Comparison of ENCODE assay signal across 8 cellular contexts in the genomic region with DNA sequence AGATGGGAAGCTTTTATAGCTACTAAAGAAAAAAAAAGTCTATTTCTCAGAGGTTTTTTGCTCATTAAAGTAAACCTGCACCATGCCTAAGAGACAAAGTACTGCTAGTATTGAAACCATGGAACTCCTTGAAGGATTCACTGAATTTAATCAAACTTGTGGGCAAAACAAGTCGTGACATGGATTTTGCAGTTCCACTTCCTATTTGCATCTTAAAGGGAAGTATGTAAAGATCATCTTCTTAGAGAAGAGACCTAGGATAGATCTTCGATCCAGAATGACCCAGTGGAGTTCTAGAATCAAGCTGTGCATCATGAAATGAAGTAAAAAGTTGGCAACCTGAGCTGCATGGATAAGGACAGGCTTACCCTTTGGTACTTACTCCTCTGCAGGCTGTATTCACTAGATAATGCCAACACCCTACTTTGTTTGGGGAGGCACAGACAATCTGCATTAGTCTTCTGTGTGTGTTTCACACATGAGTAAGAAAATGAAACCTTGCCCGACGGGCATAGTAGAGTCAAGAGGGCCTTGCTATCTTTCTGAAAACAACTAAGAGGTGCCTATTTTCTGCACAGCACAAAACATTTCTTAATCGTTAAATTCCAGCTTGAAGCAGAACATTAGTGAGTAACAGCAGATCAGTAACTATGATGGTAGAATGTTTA. TPM values are rescaled to one million over a fixed set of nuclear protein-coding genes. Genes with fewer than 3 reads are reported as not detected.
DNase-seq lines count a peak whose midpoint lies in the region; ATAC-seq and TF ChIP-seq lines count a peak whose summit lies in the region.

No MANE protein-coding gene starts in this region.

- ATAC-seq in GM19467 (IDR thresholded peaks at IDR 0.05; ENCODE audit: unreplicated experiment) (no peak), HG02623 (IDR thresholded peaks at IDR 0.05; ENCODE audit: unreplicated experiment) (no peak)

- H3K27ac ChIP-seq in fibroblast of lung (ENCODE audit: insufficient read depth, low read length) (no peak overlapping the region), stomach smooth muscle (ENCODE audit: low read length) (no peak overlapping the region)

- H3K4me1 ChIP-seq in fibroblast of lung (ENCODE audit: control insufficient read depth, extremely low read depth, insufficient read depth, low read length): peaks cover 15% of the 10 kb centered on the region
- peaks cover 3% of the 10 kb centered on the region for H3K4me1 ChIP-seq in stomach smooth muscle (ENCODE audit: control insufficient read depth, insufficient read depth, low read length)

- H3K9me3 ChIP-seq in fibroblast of lung (ENCODE audit: control insufficient read depth, insufficient read depth, low read depth, low read length): no peaks in the 10 kb centered on the region
- H3K9me3 ChIP-seq in stomach smooth muscle (ENCODE audit: control insufficient read depth in 2 of 2, low read length in 2 of 2): no peaks in the 10 kb centered on the region

- H3K9ac ChIP-seq in fibroblast of lung (ENCODE audit: insufficient read depth, low read length) (no peak overlapping the region), stomach smooth muscle (ENCODE audit: low read length in 2 of 2) (no peak overlapping the region)

- peaks cover 3% of the 10 kb centered on the region for H3K9me3 Mint-ChIP-seq in activated CD4-positive, alpha-beta T cell treated with anti-CD3 and anti-CD28 coated beads, Interleukin-2, amount 10 ng/mL, durations not matched to agents 24 days and 14 days

- no peaks in the 10 kb centered on the region for H3K27me3 Mint-ChIP-seq in activated CD4-positive, alpha-beta T cell treated with anti-CD3 and anti-CD28 coated beads, Interleukin-2, amount 10 ng/mL, durations not matched to agents 24 days and 14 days

- H3K36me3 ChIP-seq in fibroblast of lung (ENCODE audit: control insufficient read depth, insufficient read depth, low read length) (no peaks in the 10 kb centered on the region), stomach smooth muscle (ENCODE audit: control insufficient read depth in 2 of 2, insufficient read depth in 2 of 2, low read length in 2 of 2) (no peaks in the 10 kb centered on the region)

- peak overlapping the region; percentile 70 for H3K4me2 ChIP-seq in fibroblast of lung (ENCODE audit: extremely low read depth, insufficient read depth, low read length)

- no peaks in the 10 kb centered on the region for H3K27me3 ChIP-seq in fibroblast of lung (ENCODE audit: control insufficient read depth, insufficient read depth, low read length)
- no peaks in the 10 kb centered on the region for H3K27me3 ChIP-seq in stomach smooth muscle (ENCODE audit: control insufficient read depth in 1 of 2, insufficient read depth in 2 of 2, low read length in 2 of 2)

- H2AFZ ChIP-seq in fibroblast of lung (ENCODE audit: low read length): peak overlapping the region; percentile 17

- H3K4me1 Mint-ChIP-seq in activated CD4-positive, alpha-beta T cell treated with anti-CD3 and anti-CD28 coated beads, Interleukin-2, amount 10 ng/mL, durations not matched to agents 24 days and 14 days: peaks cover 49% of the 10 kb centered on the region

- TF ChIP-seq CTCF in fibroblast of lung (conservative IDR thresholded peaks at IDR 0.05 in 1 of 2, IDR thresholded peaks at IDR 0.05 in 1 of 2; ENCODE audit: low read depth in 1 of 2, low read length in 2 of 2): no peak

- H3K4me3 ChIP-seq in fibroblast of lung (replicated peaks in 1 of 4; ENCODE audit: control extremely low read depth in 1 of 4, insufficient read depth in 1 of 4, low read depth in 3 of 4, low read length in 4 of 4) (peak overlapping the region; percentile 27 to 97 (median 54)), stomach smooth muscle (ENCODE audit: low read length in 2 of 2) (peak overlapping the region; percentile 36 to 47)

- peak; percentile 85 for DNase-seq in activated CD4-positive, alpha-beta T cell treated with anti-CD3 and anti-CD28 coated beads, Interleukin-2, amount 10 ng/mL, durations not matched to agents 24 days and 14 days
- no peak for DNase-seq in activated CD4-positive, alpha-beta T cell treated with anti-CD3 and anti-CD28 coated beads, Interleukin-2, amount 50 U/mL, for 48 hours
- peak; percentile 56 for DNase-seq in RPMI7951 (ENCODE audit: low read depth)
- peak; percentile 17 to 40 for DNase-seq in fibroblast of lung (ENCODE audit: low read depth in 2 of 2)
- no peak for DNase-seq in stimulated activated CD4-positive, alpha-beta T cell treated with anti-CD3 and anti-CD28 coated beads, Interleukin-4, amount 100 ng/mL, for 1 hour

- peak overlapping the region; percentile 99 for H3K4me3 Mint-ChIP-seq in activated CD4-positive, alpha-beta T cell treated with anti-CD3 and anti-CD28 coated beads, Interleukin-2, amount 10 ng/mL, durations not matched to agents 24 days and 14 days

- H4K20me1 ChIP-seq in fibroblast of lung (ENCODE audit: control insufficient read depth, extremely low read depth, insufficient read depth, low read length): no peaks in the 10 kb centered on the region

- peaks cover 16% of the 10 kb centered on the region for H3K36me3 Mint-ChIP-seq in activated CD4-positive, alpha-beta T cell treated with anti-CD3 and anti-CD28 coated beads, Interleukin-2, amount 10 ng/mL, durations not matched to agents 24 days and 14 days (ENCODE audit: low read depth)

- peak overlapping the region; percentile 92 for H3K27ac Mint-ChIP-seq in activated CD4-positive, alpha-beta T cell treated with anti-CD3 and anti-CD28 coated beads, Interleukin-2, amount 10 ng/mL, durations not matched to agents 24 days and 14 days

- H3K79me2 ChIP-seq in fibroblast of lung (ENCODE audit: control insufficient read depth, insufficient read depth, low read length): peaks cover 8% of the 10 kb centered on the region

- intact Hi-C loops in activated CD4-positive, alpha-beta T cell treated with anti-CD3 and anti-CD28 coated beads, Interleukin-2, amount 10 ng/mL, durations not matched to agents 24 days and 14 days (cut with micrococcal nuclease): loop anchor here (1.0 to 5.0 kb wide), 5 partner anchors 11 to 550 kb away; a partner anchor contains a TSS

RNA-seq across cellular contexts. Expression of a gene that starts 1.9 kb away (rescaled TPM):
- 104 and 105 TPM in 2 replicates for total RNA-seq in activated CD4-positive, alpha-beta T cell treated with anti-CD3 and anti-CD28 coated beads, Interleukin-2, amount 10 ng/mL, durations not matched to agents 24 days and 14 days
- 81.7 and 98.8 TPM in 2 replicates for total RNA-seq in RPMI7951 (2014; rRNA removed; shearing (Covaris generic))
- total RNA-seq in fibroblast of lung: 19.0 and 21.5 TPM in 2 replicates
- 21.1 and 37.0 TPM in 2 replicates for polyA plus RNA-seq in fibroblast of lung
- 11.6 and 20.0 TPM in 2 replicates for polyA plus RNA-seq in fibroblast of lung (2012)
- 15.8 and 29.6 TPM in 2 replicates for polyA minus RNA-seq in fibroblast of lung (ENCODE audit: low replicate concordance)

Comparison
In these comparisons a context has a peak if more than half of its experiments do, and no peak if none do; other contexts are left out.
1. DNase-seq: peak in activated CD4-positive, alpha-beta T cell treated with anti-CD3 and anti-CD28 coated beads, Interleukin-2, amount 10 ng/mL, durations not matched to agents 24 days and 14 days (single experiment), RPMI7951 (single experiment) and fibroblast of lung (2 of 2); none in activated CD4-positive, alpha-beta T cell treated with anti-CD3 and anti-CD28 coated beads, Interleukin-2, amount 50 U/mL, for 48 hours (0 of 2) and stimulated activated CD4-positive, alpha-beta T cell treated with anti-CD3 and anti-CD28 coated beads, Interleukin-4, amount 100 ng/mL, for 1 hour (single experiment).